ENCODE assay signal across 13 cellular contexts in genomic region chr2:235658371-235659174, GRCh38.
DNase-seq lines count a peak whose midpoint lies in the region; ATAC-seq, FAIRE-seq and TF ChIP-seq lines count a peak whose summit lies in the region.
"Had no signal": no experiment of that assay in that cellular context is flagged by ENCODE, and none has a peak within 500 bp of the region (broad histone marks: within the 10 kb centered on the region; RNA-seq: fewer than 3 reads in every experiment).

No MANE protein-coding gene starts in this region.

- no peak for TF ChIP-seq CTCF in H1 (IDR thresholded peaks at IDR 0.05; ENCODE audit: control extremely low read depth in 1 of 3, insufficient read depth in 1 of 3, low read depth in 1 of 3, low read length in 3 of 3)
- no peak for TF ChIP-seq CTCF in nephron (IDR thresholded peaks at IDR 0.05; ENCODE audit: unreplicated experiment in 3 of 3)
- TF ChIP-seq CTCF in GM13976 (IDR thresholded peaks at IDR 0.05; ENCODE audit: borderline replicate concordance, control extremely low read depth, extremely low read depth, insufficient read depth, missing control alignments), result no peak

- H3K4ac ChIP-seq in H1 (replicated peaks; ENCODE audit: insufficient read length, low read depth, low read length), result peak overlapping the region; percentile 1

- peaks cover 21 to 41% (median 26%) of the 10 kb centered on the region in 4 experiments for H3K4me1 ChIP-seq in H1 (replicated peaks in 1 of 4; ENCODE audit: control insufficient read depth in 3 of 4, insufficient read depth in 4 of 4, low read length in 3 of 4)
- H3K4me1 ChIP-seq: BE2C had no signal

- peak overlapping the region; percentile 70 to 91 for H3K4me2 ChIP-seq in H1 (ENCODE audit: insufficient read depth in 1 of 2, low read depth in 2 of 2, low read length in 2 of 2)

- peaks cover 5% of the 10 kb centered on the region; the same call in 1 of the 2 replicates for H3K79me1 ChIP-seq in H1 (ENCODE audit: low read depth, low read length)

- peak overlapping the region; percentile 19 to 53 (median 36); a peak in 7 of 8 replicates for H3K4me3 ChIP-seq in H1 (ENCODE audit: extremely low read depth in 1 of 4, insufficient read depth in 2 of 4, low read depth in 3 of 4, low read length in 4 of 4)

- H3K23me2 ChIP-seq in H1 (ENCODE audit: low read depth, low read length), result 0 out of 2 replicates have a peak, but pooled peaks cover 2% of the 10 kb centered on the region

- peak overlapping the region; percentile 2 for H4K91ac ChIP-seq in H1 (replicated peaks; ENCODE audit: insufficient read length, low read length)

- H4K8ac ChIP-seq in H1 (ENCODE audit: extremely low read depth, insufficient read depth, low read length), result 0 out of 2 replicates have a peak overlapping the region, but pooled peaks have one; percentile 4

- CTCF ChIA-PET in H1 (lab: Charles Lee; ENCODE audit: partially characterized antibody), result interaction anchor here (0.6 to 2.1 kb wide), 4 partner anchors 12 to 88 kb away, joined by 3 to 6 read pairs (median 4); no protein-coding TSS in a partner anchor

- no peaks in the 10 kb centered on the region for H4K20me1 ChIP-seq in H1 (replicated peaks in 1 of 2; ENCODE audit: control insufficient read depth in 1 of 2, insufficient read depth in 2 of 2, low read length in 2 of 2)

- no peak for ATAC-seq in HG03439 (IDR thresholded peaks at IDR 0.05; ENCODE audit: unreplicated experiment)
- no peak for ATAC-seq in activated CD4-positive, CD25-positive, alpha-beta regulatory T cell treated with anti-CD3 and anti-CD28 coated beads, Interleukin-2, amount 50 U/mL, for 24 hours

- DNase-seq in D341Med (ENCODE audit: low spot score) (peak; percentile 73), NCI-H2029 (lab: John Stamatoyannopoulos, UW) (peak; percentile 18), H1 (ENCODE audit: low read depth in 1 of 2, low spot score in 2 of 2) (peak in 1 of 2 experiments; percentile 70), GM13976 (ENCODE audit: low spot score) (no peak)
- DNase-seq in activated T-cell treated with anti-CD3 and anti-CD28 coated beads, Interleukin-2, amount 50 U/mL, for 1 hour, result no peak
- DNase-seq: activated T-cell treated with anti-CD3 and anti-CD28 coated beads, Interleukin-2, amount 50 U/mL, for 48 hours; BE2C; stimulated activated CD4-positive, alpha-beta T cell treated with anti-CD3 and anti-CD28 coated beads, Interleukin-12 subunit alpha, Interleukin-12 subunit beta, amount 100 ng/mL, for 4 hours had no signal

- peak overlapping the region; percentile 70 for H2AK5ac ChIP-seq in H1 (ENCODE audit: low read depth, low read length)

- H3K4me1 Mint-ChIP-seq in nephron, result peaks cover 54% of the 10 kb centered on the region

- no peak overlapping the region for H3K14ac ChIP-seq in H1 (ENCODE audit: insufficient read length)

- H3K9ac ChIP-seq in H1 (replicated peaks in 1 of 4; ENCODE audit: extremely low read depth in 1 of 4, low read depth in 3 of 4, low read length in 3 of 4), result peak overlapping the region in 3 of 4 experiments; percentile 45 to 71 (median 50); a peak in 6 of 7 replicates

- peak overlapping the region; percentile 94; the same call in 1 of the 2 replicates for H2BK12ac ChIP-seq in H1 (ENCODE audit: low read depth, low read length)

- H2BK20ac ChIP-seq in H1 (ENCODE audit: low read length), result peak overlapping the region; percentile 40; the same call in 1 of the 2 replicates

- no peak for TF ChIP-seq RAD21 in H1 (IDR thresholded peaks at IDR 0.05 in 1 of 2, conservative IDR thresholded peaks at IDR 0.05 in 1 of 2; ENCODE audit: low read depth in 2 of 2, low read length in 2 of 2)

- peak; percentile 89 for FAIRE-seq in H1 (lab: Jason Lieb, UNC)
- FAIRE-seq: TTC549 had no signal

- H3K27ac Mint-ChIP-seq in nephron, result peak overlapping the region; percentile 9 to 54 (median 37)
- H3K27ac Mint-ChIP-seq: stimulated activated naive CD8-positive, alpha-beta T cell treated with anti-CD3 and anti-CD28 coated beads, Interleukin-15, Interleukin-2, amounts not matched to agents 100 ng/mL and 50 ng/mL, for 24 hours had no signal

- POLR2A ChIA-PET in H1 (lab: Charles Lee; ENCODE audit: partially characterized antibody), result interaction anchor here (1.8 kb wide), 1 partner anchor 15 kb away, joined by 5 read pairs; no protein-coding TSS in a partner anchor

- in situ Hi-C loops in GM13976 (cut with MboI; ENCODE audit: low sequenced_read_pairs, unreplicated experiment), result no loop called here

- H3K18ac ChIP-seq in H1 (ENCODE audit: extremely low read depth, low read length), result peak overlapping the region; percentile 76; the same call in 1 of the 2 replicates

- H3K4me3 Mint-ChIP-seq in nephron, result peak overlapping the region in 2 of 3 experiments; percentile 11 to 19
- H3K4me3 Mint-ChIP-seq: stimulated activated naive CD8-positive, alpha-beta T cell treated with anti-CD3 and anti-CD28 coated beads, Interleukin-15, Interleukin-2, amounts not matched to agents 100 ng/mL and 50 ng/mL, for 24 hours had no signal

- H3K56ac ChIP-seq in H1 (replicated peaks; ENCODE audit: insufficient read length, low read depth, low read length), result no peak overlapping the region

- H3K36me3 ChIP-seq in H1 (ENCODE audit: control insufficient read depth in 2 of 4, insufficient read depth in 4 of 4, low read length in 3 of 4), result no peaks in the 10 kb centered on the region
- H3K36me3 ChIP-seq: BE2C had no signal

- no peaks in the 10 kb centered on the region for H3K9me3 ChIP-seq in H1 (ENCODE audit: insufficient read depth in 2 of 2, low read depth in 1 of 2, low read length in 1 of 2)
- H3K9me3 ChIP-seq: BE2C had no signal

- no peak overlapping the region for H2BK15ac ChIP-seq in H1 (ENCODE audit: low read length)

- H3K9me3 Mint-ChIP-seq in nephron, result no peaks in the 10 kb centered on the region
- H3K9me3 Mint-ChIP-seq: stimulated activated naive CD8-positive, alpha-beta T cell treated with anti-CD3 and anti-CD28 coated beads, Interleukin-15, Interleukin-2, amounts not matched to agents 100 ng/mL and 50 ng/mL, for 24 hours had no signal

- H4K5ac ChIP-seq in H1 (ENCODE audit: insufficient read length, low read depth, low read length), result peak overlapping the region; percentile 10

- H3K27ac ChIP-seq in H1 (ENCODE audit: low read depth, low read length), result peak overlapping the region; percentile 71

- no peak for TF ChIP-seq EP300 in H1 (IDR thresholded peaks at IDR 0.05; ENCODE audit: borderline replicate concordance in 1 of 2, low read depth in 2 of 2, low read length in 2 of 2)

- peaks cover 0 to 54% of the 10 kb centered on the region in 2 experiments; a peak in 2 of 4 replicates for H3K79me2 ChIP-seq in H1 (ENCODE audit: control insufficient read depth in 1 of 2, insufficient read depth in 2 of 2, low read length in 2 of 2)

- WGBS in H1 (ENCODE audit: extremely low coverage in 1 of 2, insufficient coverage in 1 of 2, insufficient read length in 1 of 2, insufficient replicate concordance in 2 of 2, low coverage in 1 of 2, low lambda C conversion rate in 2 of 2, missing lambda C conversion rate in 1 of 2), 2 experiments, result 7% methylated on average over 19 of the region's 19 CpGs; no CpG with 5 or more reads in 1 of the 2 experiments

- peaks cover 36% of the 10 kb centered on the region for H3K27me3 Mint-ChIP-seq in nephron (ENCODE audit: low read depth)

- peak overlapping the region; percentile 88 for H2BK120ac ChIP-seq in H1 (replicated peaks; ENCODE audit: low read depth, low read length)

- no peaks in the 10 kb centered on the region for H3K27me3 ChIP-seq in H1 (replicated peaks in 1 of 4; ENCODE audit: control insufficient read depth in 3 of 4, extremely low read depth in 1 of 4, insufficient read depth in 3 of 4, low read length in 3 of 4)
- H3K27me3 ChIP-seq: BE2C had no signal

- H3K23ac ChIP-seq in H1 (ENCODE audit: insufficient read length), result no peak overlapping the region

- H2AFZ ChIP-seq in H1 (ENCODE audit: low read length), result no peak overlapping the region

- no peaks in the 10 kb centered on the region for H3K36me3 Mint-ChIP-seq in nephron (ENCODE audit: low read depth)

- no peak for TF ChIP-seq POLR2A in H1 (IDR thresholded peaks at IDR 0.05; ENCODE audit: control extremely low read depth in 1 of 2, low read depth in 2 of 2, low read length in 2 of 2)

- H2BK5ac ChIP-seq in H1 (ENCODE audit: low read depth, low read length), result peak overlapping the region; percentile 89; the same call in 1 of the 2 replicates

TF ChIP-seq in H1, 55 proteins besides CTCF, POLR2A, EP300 and RAD21 (continues in another document):
- TF ChIP-seq TAF1 (IDR thresholded peaks at IDR 0.05; ENCODE audit: low read depth, low read length) (peak; percentile 28; the same call in 1 of the 2 replicates), SIRT6 (IDR thresholded peaks at IDR 0.05; ENCODE audit: low read length) (no peak), EZH2 (IDR thresholded peaks at IDR 0.05; ENCODE audit: low read depth, low read length, severe bottlenecking) (no peak), KDM4A (IDR thresholded peaks at IDR 0.05; ENCODE audit: low read depth, low read length, severe bottlenecking) (peak; percentile 50), CHD1 (IDR thresholded peaks at IDR 0.05; ENCODE audit: low read depth, low read length) (no peak), NANOG (IDR thresholded peaks at IDR 0.05; ENCODE audit: insufficient read depth, low read depth, low read length, poor library complexity, severe bottlenecking) (peak; percentile 14), TCF12 (IDR thresholded peaks at IDR 0.05; ENCODE audit: low read depth, low read length) (0 out of 2 replicates have a peak, but pooled peaks have one; percentile 1), ASH2L (IDR thresholded peaks at IDR 0.05; ENCODE audit: low read length) (peak; percentile 72), CHD2 (IDR thresholded peaks at IDR 0.05; ENCODE audit: low read length) (no peak), SP1 (IDR thresholded peaks at IDR 0.05; ENCODE audit: low read depth, low read length) (peak; percentile 46; the same call in 1 of the 2 replicates)
- TF ChIP-seq, protein P1, sequence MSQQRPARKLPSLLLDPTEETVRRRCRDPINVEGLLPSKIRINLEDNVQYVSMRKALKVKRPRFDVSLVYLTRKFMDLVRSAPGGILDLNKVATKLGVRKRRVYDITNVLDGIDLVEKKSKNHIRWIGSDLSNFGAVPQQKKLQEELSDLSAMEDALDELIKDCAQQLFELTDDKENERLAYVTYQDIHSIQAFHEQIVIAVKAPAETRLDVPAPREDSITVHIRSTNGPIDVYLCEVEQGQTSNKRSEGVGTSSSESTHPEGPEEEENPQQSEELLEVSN (IDR thresholded peaks at IDR 0.05), result peak; percentile 60

Comparison
In these comparisons a context has a peak if more than half of its experiments do, and no peak if none do; other contexts are left out.
1. DNase-seq: peak in D341Med (single experiment) and NCI-H2029 (single experiment); none in activated T-cell treated with anti-CD3 and anti-CD28 coated beads, Interleukin-2, amount 50 U/mL, for 1 hour (single experiment) and GM13976 (single experiment).